26 cellular contexts compared by ENCODE assay signal in genomic region chr4:26365537-26366150, GRCh38. TPM values are rescaled to one million over a fixed set of nuclear protein-coding genes. Genes with fewer than 3 reads are reported as not detected.
DNase-seq lines count a peak whose midpoint lies in the region; ATAC-seq, FAIRE-seq and TF ChIP-seq lines count a peak whose summit lies in the region.
"Had no signal": no experiment of that assay in that cellular context is flagged by ENCODE, and none has a peak within 500 bp of the region (broad histone marks: within the 10 kb centered on the region; RNA-seq: fewer than 3 reads in every experiment).

No MANE protein-coding gene starts in this region.

- FAIRE-seq in GM12891 (lab: Jason Lieb, UNC), result no peak
- FAIRE-seq: bronchial epithelial cell, GM18507 had no signal

- no peak overlapping the region for H3K4me3 Mint-ChIP-seq in stimulated activated effector memory CD8-positive, alpha-beta T cell treated with anti-CD3 and anti-CD28 coated beads, Interleukin-12 subunit alpha, Interleukin-12 subunit beta, amount 100 ng/mL, for 72 hours
- H3K4me3 Mint-ChIP-seq: dendritic cell treated with granulocyte-macrophage colony-stimulating factor and Interleukin-4, amounts not matched to agents 40 ng/mL and 50 ng/mL, for 4 days had no signal

- peaks cover 88% of the 10 kb centered on the region for H3K79me2 ChIP-seq in Loucy (ENCODE audit: insufficient read depth, low read length)

- peaks cover 32% of the 10 kb centered on the region for H3K4me1 ChIP-seq in Loucy (ENCODE audit: insufficient read depth, low read length, poor library complexity, severe bottlenecking)
- H3K4me1 ChIP-seq: Peyer's patch, SJCRH30 had no signal

- H3K9me3 ChIP-seq in Loucy (ENCODE audit: insufficient read depth, low read depth, low read length), result no peaks in the 10 kb centered on the region
- H3K9me3 ChIP-seq: adrenal gland; BLaER1 treated with 17β-estradiol and CSF1 and Interleukin-3, amounts not matched to agents 10 nM and 100 nM; Peyer's patch; SJCRH30; suprapubic skin; uterus had no signal

- H4K20me1 ChIP-seq in Loucy (ENCODE audit: insufficient read depth, low read length, poor library complexity, severe bottlenecking), result peaks cover 84% of the 10 kb centered on the region

- no peaks in the 10 kb centered on the region for H3F3A ChIP-seq in Loucy (ENCODE audit: low read depth)

- peaks cover 42% of the 10 kb centered on the region for H3K4me1 Mint-ChIP-seq in stimulated activated effector memory CD8-positive, alpha-beta T cell treated with anti-CD3 and anti-CD28 coated beads, Interleukin-12 subunit alpha, Interleukin-12 subunit beta, amount 100 ng/mL, for 72 hours

- ATAC-seq in GM19043 (IDR thresholded peaks at IDR 0.05; ENCODE audit: low read depth, unreplicated experiment), result peak; percentile 80
- ATAC-seq in HG02981 (IDR thresholded peaks at IDR 0.05; ENCODE audit: unreplicated experiment), result peak; percentile 63
- no peak for ATAC-seq in stimulated activated effector memory CD8-positive, alpha-beta T cell treated with anti-CD3 and anti-CD28 coated beads, Interleukin-12 subunit alpha, Interleukin-12 subunit beta, amount 100 ng/mL, for 72 hours

- H2AFZ ChIP-seq in Loucy (ENCODE audit: low read length), result no peak overlapping the region

- DNase-seq in GM12891 (ENCODE audit: insufficient read length, low spot score) (no peak), hippocampal formation (lab: John Stamatoyannopoulos, UW) (no peak)
- DNase-seq in activated T-cell treated with anti-CD3 and anti-CD28 coated beads, Interleukin-2, amount 50 U/mL, for 1 hour, result no peak
- no peak for DNase-seq in stimulated activated effector memory CD8-positive, alpha-beta T cell treated with anti-CD3 and anti-CD28 coated beads, Interleukin-12 subunit alpha, Interleukin-12 subunit beta, amount 100 ng/mL, for 72 hours (ENCODE audit: low spot score in 2 of 2)
- DNase-seq in stimulated activated CD8-positive, alpha-beta memory T cell treated with anti-CD3 and anti-CD28 coated beads, Interleukin-4, amount 100 ng/mL, for 48 hours, result no peak
- DNase-seq: activated CD4-positive, alpha-beta T cell treated with anti-CD3 and anti-CD28 coated beads, Interleukin-2, amount 50 U/mL, for 1 hour; activated gamma-delta T cell treated with Interleukin-2 at 50 U/mL for 16 hours; adrenal gland; glutamatergic neuron; HCEC 1CT; IMR-90; NCI-H1105 treated with DMSO at 0.1 percent for 48 hours; NCI-H2081; NCI-H446; Peyer's patch; SJCRH30; uterus; WERI-Rb-1 had no signal

- peak overlapping the region; percentile 48 for H3K4me2 ChIP-seq in Loucy (ENCODE audit: low read depth, low read length, poor library complexity, severe bottlenecking)
- H3K4me2 ChIP-seq: BLaER1 treated with 17β-estradiol and CSF1 and Interleukin-3, amounts not matched to agents 10 nM and 100 nM had no signal

- H3K9me2 ChIP-seq in Loucy (replicated peaks; ENCODE audit: low read depth, low read length), result no peaks in the 10 kb centered on the region

- no peak for TF ChIP-seq POLR2A in GM12891 (IDR thresholded peaks at IDR 0.05; ENCODE audit: low read depth, low read length)

- H3K36me3 ChIP-seq in Loucy (ENCODE audit: insufficient read depth, low read length), result no peaks in the 10 kb centered on the region; the same call in 1 of the 2 replicates
- H3K36me3 ChIP-seq: adrenal gland, Peyer's patch, uterus had no signal

- H3K27ac Mint-ChIP-seq in stimulated activated effector memory CD8-positive, alpha-beta T cell treated with anti-CD3 and anti-CD28 coated beads, Interleukin-12 subunit alpha, Interleukin-12 subunit beta, amount 100 ng/mL, for 72 hours, result no peak overlapping the region
- H3K27ac Mint-ChIP-seq: dendritic cell treated with granulocyte-macrophage colony-stimulating factor and Interleukin-4, amounts not matched to agents 40 ng/mL and 50 ng/mL, for 4 days had no signal

- H3K27me3 ChIP-seq in Loucy (ENCODE audit: insufficient read depth, low read length, poor library complexity, severe bottlenecking), result no peaks in the 10 kb centered on the region
- H3K27me3 ChIP-seq: adrenal gland; BLaER1 treated with 17β-estradiol and CSF1 and Interleukin-3, amounts not matched to agents 10 nM and 100 nM; Peyer's patch; SJCRH30; suprapubic skin; uterus had no signal

- no peak for TF ChIP-seq CTCF in Loucy (conservative IDR thresholded peaks at IDR 0.05; ENCODE audit: low read length)

- no peak overlapping the region for H3K9ac ChIP-seq in Loucy (ENCODE audit: low read depth, low read length, poor library complexity, severe bottlenecking)
- H3K9ac ChIP-seq: BLaER1 treated with 17β-estradiol and CSF1 and Interleukin-3, amounts not matched to agents 10 nM and 100 nM had no signal

- peak overlapping the region; percentile 22 for H3K4me3 ChIP-seq in Loucy (ENCODE audit: low read length, poor library complexity, severe bottlenecking)
- H3K4me3 ChIP-seq: adrenal gland; BLaER1 treated with 17β-estradiol and CSF1 and Interleukin-3, amounts not matched to agents 10 nM and 100 nM; Peyer's patch; SJCRH30; suprapubic skin; uterus had no signal

- no peaks in the 10 kb centered on the region for H3K9me3 Mint-ChIP-seq in stimulated activated effector memory CD8-positive, alpha-beta T cell treated with anti-CD3 and anti-CD28 coated beads, Interleukin-12 subunit alpha, Interleukin-12 subunit beta, amount 100 ng/mL, for 72 hours
- H3K9me3 Mint-ChIP-seq: dendritic cell treated with granulocyte-macrophage colony-stimulating factor and Interleukin-4, amounts not matched to agents 40 ng/mL and 50 ng/mL, for 4 days had no signal

- peaks cover 96% of the 10 kb centered on the region for H3K36me3 Mint-ChIP-seq in stimulated activated effector memory CD8-positive, alpha-beta T cell treated with anti-CD3 and anti-CD28 coated beads, Interleukin-12 subunit alpha, Interleukin-12 subunit beta, amount 100 ng/mL, for 72 hours

TF ChIP-seq in GM12891, 5 proteins besides CTCF, POLR2A, EP300 and RAD21:
- peak; percentile 48; the same call in 1 of the 2 replicates for TF ChIP-seq SPI1 (IDR thresholded peaks at IDR 0.05; ENCODE audit: low read depth, low read length)
- no peak for TF ChIP-seq POU2F2 (IDR thresholded peaks at IDR 0.05; ENCODE audit: low read depth, low read length)

RNA-seq across cellular contexts. Expression of gene RBPJ, which starts 44.8 kb away (rescaled TPM):
- polyA plus RNA-seq in GM12891 (2012; ENCODE audit: low read depth, missing spikeins), result 30.5 TPM
